10 cellular contexts compared by ENCODE assay signal in genomic region chr17:8698142-8699050, GRCh38. TPM values are rescaled to one million over a fixed set of nuclear protein-coding genes. Genes with fewer than 3 reads are reported as not detected.
DNase-seq lines count a peak whose midpoint lies in the region; ATAC-seq and TF ChIP-seq lines count a peak whose summit lies in the region.
"Had no signal": no experiment of that assay in that cellular context is flagged by ENCODE, and none has a peak within 500 bp of the region (broad histone marks: within the 10 kb centered on the region; RNA-seq: fewer than 3 reads in every experiment).

No MANE protein-coding gene starts in this region.

- TF ChIP-seq CTCF in BJ (IDR thresholded peaks at IDR 0.05; ENCODE audit: insufficient read depth, low read depth, low read length): no peak
- no peak for TF ChIP-seq CTCF in fibroblast of the aortic adventitia (IDR thresholded peaks at IDR 0.05; ENCODE audit: insufficient read depth, low read length)

- H3K4me3 Mint-ChIP-seq in naive thymus-derived CD4-positive, alpha-beta T cell: peak overlapping the region in 2 of 10 donors; percentile 2 to 7
- H3K4me3 Mint-ChIP-seq: stimulated activated naive CD8-positive, alpha-beta T cell treated with anti-CD3 and anti-CD28 coated beads, Interleukin-15, Interleukin-2, amounts not matched to agents 100 ng/mL and 50 ng/mL, for 24 hours had no signal

- H3K27me3 ChIP-seq in BJ (ENCODE audit: control insufficient read depth, insufficient read depth, low read length) (peaks cover 2% of the 10 kb centered on the region; the same call in 1 of the 2 replicates), SJSA1 (replicated peaks) (no peaks in the 10 kb centered on the region)
- H3K27me3 ChIP-seq in naive thymus-derived CD4-positive, alpha-beta T cell (ENCODE audit: control insufficient read depth in 2 of 2, insufficient read depth in 2 of 2, low read length in 2 of 2): no peaks in the 10 kb centered on the region

- POLR2A ChIA-PET in BJ (lab: Charles Lee): no interaction called here
- POLR2A ChIA-PET in naive thymus-derived CD4-positive, alpha-beta T cell (lab: Charles Lee): no interaction called here

- peak overlapping the region; percentile 97 for H3K27ac ChIP-seq in SJSA1
- H3K27ac ChIP-seq in naive thymus-derived CD4-positive, alpha-beta T cell (ENCODE audit: low read depth, low read length): no peak overlapping the region

- no peaks in the 10 kb centered on the region for H3K9me3 ChIP-seq in SJSA1 (replicated peaks)
- H3K9me3 ChIP-seq in naive thymus-derived CD4-positive, alpha-beta T cell (ENCODE audit: control insufficient read depth in 2 of 3, low read length in 3 of 3): no peaks in the 10 kb centered on the region

- H3K4me1 ChIP-seq in SJSA1 (replicated peaks): peaks cover 50% of the 10 kb centered on the region
- H3K4me1 ChIP-seq in naive thymus-derived CD4-positive, alpha-beta T cell (ENCODE audit: control insufficient read depth in 2 of 2, insufficient read depth in 2 of 2, low read length in 2 of 2): no peaks in the 10 kb centered on the region

- no peaks in the 10 kb centered on the region for H3K36me3 Mint-ChIP-seq in naive thymus-derived CD4-positive, alpha-beta T cell

- no peak overlapping the region for H3K27ac Mint-ChIP-seq in naive thymus-derived CD4-positive, alpha-beta T cell
- H3K27ac Mint-ChIP-seq: stimulated activated naive CD8-positive, alpha-beta T cell treated with anti-CD3 and anti-CD28 coated beads, Interleukin-15, Interleukin-2, amounts not matched to agents 100 ng/mL and 50 ng/mL, for 24 hours had no signal

- H3K4me3 ChIP-seq in BJ (ENCODE audit: low read depth, low read length) (peak overlapping the region; percentile 26), SJSA1 (no peak overlapping the region), fibroblast of the aortic adventitia (ENCODE audit: low read depth, low read length) (no peak overlapping the region)
- no peak overlapping the region for H3K4me3 ChIP-seq in naive thymus-derived CD4-positive, alpha-beta T cell (ENCODE audit: low read length)

- intact Hi-C loops in naive thymus-derived CD4-positive, alpha-beta T cell (cut with micrococcal nuclease): no loop called here

- CTCF ChIA-PET in BJ (lab: Yijun Ruan, JAX): interaction anchor here (0.9 kb wide), 1 partner anchor 47 kb away, joined by 3 read pairs; no protein-coding TSS in a partner anchor
- CTCF ChIA-PET in naive thymus-derived CD4-positive, alpha-beta T cell (lab: Charles Lee): no interaction called here

- no peak for ATAC-seq in naive thymus-derived CD4-positive, alpha-beta T cell
- ATAC-seq in GM21723 (IDR thresholded peaks at IDR 0.05; ENCODE audit: unreplicated experiment): no peak

- no peaks in the 10 kb centered on the region for H3K36me3 ChIP-seq in BJ (ENCODE audit: control insufficient read depth, insufficient read depth, low read length)
- H3K36me3 ChIP-seq in SJSA1: no peaks in the 10 kb centered on the region
- no peaks in the 10 kb centered on the region for H3K36me3 ChIP-seq in naive thymus-derived CD4-positive, alpha-beta T cell (ENCODE audit: control insufficient read depth in 2 of 3, insufficient read depth in 3 of 3, low read length in 3 of 3)

- H3K27me3 Mint-ChIP-seq in naive thymus-derived CD4-positive, alpha-beta T cell: peaks cover 2 to 51% (median 16%) of the 10 kb centered on the region in 5 donors

- peaks cover 0 to 7% (median 2%) of the 10 kb centered on the region in 7 donors for H3K4me1 Mint-ChIP-seq in naive thymus-derived CD4-positive, alpha-beta T cell

- DNase-seq in BJ (ENCODE audit: low read depth): no peak
- DNase-seq in SJSA1 (ENCODE audit: low read depth in 1 of 2, low spot score in 2 of 2): peak; percentile 44 to 69
- DNase-seq in fibroblast of the aortic adventitia (ENCODE audit: low read depth): peak; percentile 88
- peak; percentile 21 for DNase-seq in occipital lobe (lab: John Stamatoyannopoulos, UW)
- DNase-seq in naive thymus-derived CD4-positive, alpha-beta T cell: no peak
- DNase-seq in DMS53 (lab: John Stamatoyannopoulos, UW): no peak
- DNase-seq in SKM-1 treated with dmso at 0.1 percent for 144 hours (lab: John Stamatoyannopoulos, UW; ENCODE audit: unreplicated experiment): no peak

- peaks cover 0 to 5% (median 0%) of the 10 kb centered on the region in 11 donors for H3K9me3 Mint-ChIP-seq in naive thymus-derived CD4-positive, alpha-beta T cell
- H3K9me3 Mint-ChIP-seq: stimulated activated naive CD8-positive, alpha-beta T cell treated with anti-CD3 and anti-CD28 coated beads, Interleukin-15, Interleukin-2, amounts not matched to agents 100 ng/mL and 50 ng/mL, for 24 hours had no signal

RNA-seq across cellular contexts. Expression of gene CCDC42, which starts 46.2 kb away (rescaled TPM):
- not detected in 2 replicates for polyA plus RNA-seq in BJ (2011; rRNA removed)
- not detected in 2 replicates for polyA minus RNA-seq in BJ (2011; rRNA and poly(A)+ RNA removed)
- not detected in 2 replicates for total RNA-seq in SJSA1 (2014; rRNA removed; shearing (Covaris generic))
- total RNA-seq in fibroblast of the aortic adventitia (ENCODE audit: low replicate concordance) (not detected in 2 replicates), occipital lobe (not detected)
- 1 to 10 TPM in 1 of 5 experiments, not detected in 4; 1.6 TPM for total RNA-seq in naive thymus-derived CD4-positive, alpha-beta T cell
- polyA plus RNA-seq in naive thymus-derived CD4-positive, alpha-beta T cell: not detected
- total RNA-seq: lower leg skin had no signal

RNA-seq across cellular contexts. Expression of gene SPDYE4, which starts 60.0 kb away (rescaled TPM):
- not detected in 2 replicates for polyA plus RNA-seq in BJ (2011; rRNA removed)
- polyA minus RNA-seq in BJ (2011; rRNA and poly(A)+ RNA removed): not detected in 2 replicates
- total RNA-seq in SJSA1 (2014; rRNA removed; shearing (Covaris generic)): 0.25 TPM in 1 of 2 replicates, not detected in the other
- total RNA-seq in fibroblast of the aortic adventitia (ENCODE audit: low replicate concordance) (not detected in 2 replicates), occipital lobe (not detected)
- under 1 TPM in 1 of 5 experiments, not detected in 4; 0.34 TPM for total RNA-seq in naive thymus-derived CD4-positive, alpha-beta T cell
- polyA plus RNA-seq in naive thymus-derived CD4-positive, alpha-beta T cell: not detected
- total RNA-seq: lower leg skin had no signal

Comparison
In these comparisons a context has a peak if more than half of its experiments do, and no peak if none do; other contexts are left out.
1. DNase-seq: peak in SJSA1 (2 of 2), fibroblast of the aortic adventitia (single experiment) and occipital lobe (single experiment); none in BJ (single experiment), naive thymus-derived CD4-positive, alpha-beta T cell (0 of 9), DMS53 (single experiment) and SKM-1 treated with dmso at 0.1 percent for 144 hours (single experiment).